ENCODE assay signal across 1 cellular context in the genomic region with DNA sequence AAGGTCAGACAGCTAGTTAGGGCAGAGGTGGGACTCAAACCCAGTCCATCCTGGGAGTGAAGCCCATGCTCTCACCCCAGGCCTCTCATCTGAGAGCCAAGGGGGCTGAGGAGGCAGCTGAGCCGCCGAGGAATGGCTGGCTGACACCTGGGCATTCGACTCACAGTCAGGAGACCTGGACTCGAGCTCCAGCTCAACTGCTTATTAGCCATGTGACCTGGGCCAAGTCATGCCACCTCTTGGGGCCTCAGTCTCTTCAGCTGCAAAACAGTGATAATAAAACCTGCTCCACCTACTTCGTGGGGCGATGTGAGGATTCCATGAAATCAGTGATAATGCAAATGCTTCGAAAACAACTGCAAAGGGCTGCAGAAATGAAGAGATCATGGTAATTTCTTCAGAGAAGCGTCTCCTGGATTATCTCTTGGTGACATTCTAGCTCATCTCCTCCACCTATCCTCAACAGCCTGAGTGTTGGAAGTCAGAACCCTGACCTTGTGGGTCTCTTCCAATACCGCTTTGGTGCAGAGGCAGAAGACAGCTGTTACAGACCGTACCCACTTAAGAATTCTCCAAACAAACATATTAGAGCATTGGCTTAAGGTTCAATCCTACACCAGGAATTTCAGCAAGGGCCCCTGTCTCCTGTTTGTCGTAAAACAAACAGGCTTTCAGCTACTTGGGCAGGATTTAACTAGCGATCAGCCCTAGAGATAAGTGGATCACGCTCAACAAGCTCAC.
TF ChIP-seq lines count a peak whose summit lies in the region.

No MANE protein-coding gene starts in this region.

TF ChIP-seq in K562, 482 proteins besides CTCF, POLR2A, EP300 and RAD21 (continued from another document and continues in another):
- TF ChIP-seq CHD2 (IDR thresholded peaks at IDR 0.05; ENCODE audit: low read depth, low read length), result no peak
- TF ChIP-seq RUNX1 (IDR thresholded peaks at IDR 0.05; ENCODE audit: low read depth), result no peak; the same call in 1 of the 2 replicates
- TF ChIP-seq TRIM28 (IDR thresholded peaks at IDR 0.05), result no peak
- no peak for TF ChIP-seq SIRT6 (IDR thresholded peaks at IDR 0.05; ENCODE audit: low read depth, low read length)
- TF ChIP-seq, protein P1, sequence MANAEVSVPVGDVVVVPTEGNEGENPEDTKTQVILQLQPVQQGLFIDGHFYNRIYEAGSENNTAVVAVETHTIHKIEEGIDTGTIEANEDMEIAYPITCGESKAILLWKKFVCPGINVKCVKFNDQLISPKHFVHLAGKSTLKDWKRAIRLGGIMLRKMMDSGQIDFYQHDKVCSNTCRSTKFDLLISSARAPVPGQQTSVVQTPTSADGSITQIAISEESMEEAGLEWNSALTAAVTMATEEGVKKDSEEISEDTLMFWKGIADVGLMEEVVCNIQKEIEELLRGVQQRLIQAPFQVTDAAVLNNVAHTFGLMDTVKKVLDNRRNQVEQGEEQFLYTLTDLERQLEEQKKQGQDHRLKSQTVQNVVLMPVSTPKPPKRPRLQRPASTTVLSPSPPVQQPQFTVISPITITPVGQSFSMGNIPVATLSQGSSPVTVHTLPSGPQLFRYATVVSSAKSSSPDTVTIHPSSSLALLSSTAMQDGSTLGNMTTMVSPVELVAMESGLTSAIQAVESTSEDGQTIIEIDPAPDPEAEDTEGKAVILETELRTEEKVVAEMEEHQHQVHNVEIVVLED (CRISPR knock-in tag; IDR thresholded peaks at IDR 0.05), result peak; percentile 17; the same call in 1 of the 2 replicates
- peak; percentile 90 for TF ChIP-seq BRD9 (IDR thresholded peaks at IDR 0.05; ENCODE audit: low read depth, partially characterized antibody)
- TF ChIP-seq, protein P2, sequence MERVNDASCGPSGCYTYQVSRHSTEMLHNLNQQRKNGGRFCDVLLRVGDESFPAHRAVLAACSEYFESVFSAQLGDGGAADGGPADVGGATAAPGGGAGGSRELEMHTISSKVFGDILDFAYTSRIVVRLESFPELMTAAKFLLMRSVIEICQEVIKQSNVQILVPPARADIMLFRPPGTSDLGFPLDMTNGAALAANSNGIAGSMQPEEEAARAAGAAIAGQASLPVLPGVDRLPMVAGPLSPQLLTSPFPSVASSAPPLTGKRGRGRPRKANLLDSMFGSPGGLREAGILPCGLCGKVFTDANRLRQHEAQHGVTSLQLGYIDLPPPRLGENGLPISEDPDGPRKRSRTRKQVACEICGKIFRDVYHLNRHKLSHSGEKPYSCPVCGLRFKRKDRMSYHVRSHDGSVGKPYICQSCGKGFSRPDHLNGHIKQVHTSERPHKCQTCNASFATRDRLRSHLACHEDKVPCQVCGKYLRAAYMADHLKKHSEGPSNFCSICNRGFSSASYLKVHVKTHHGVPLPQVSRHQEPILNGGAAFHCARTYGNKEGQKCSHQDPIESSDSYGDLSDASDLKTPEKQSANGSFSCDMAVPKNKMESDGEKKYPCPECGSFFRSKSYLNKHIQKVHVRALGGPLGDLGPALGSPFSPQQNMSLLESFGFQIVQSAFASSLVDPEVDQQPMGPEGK (CRISPR knock-in tag; IDR thresholded peaks at IDR 0.05; ENCODE audit: borderline replicate concordance), result no peak
- TF ChIP-seq, protein P3, sequence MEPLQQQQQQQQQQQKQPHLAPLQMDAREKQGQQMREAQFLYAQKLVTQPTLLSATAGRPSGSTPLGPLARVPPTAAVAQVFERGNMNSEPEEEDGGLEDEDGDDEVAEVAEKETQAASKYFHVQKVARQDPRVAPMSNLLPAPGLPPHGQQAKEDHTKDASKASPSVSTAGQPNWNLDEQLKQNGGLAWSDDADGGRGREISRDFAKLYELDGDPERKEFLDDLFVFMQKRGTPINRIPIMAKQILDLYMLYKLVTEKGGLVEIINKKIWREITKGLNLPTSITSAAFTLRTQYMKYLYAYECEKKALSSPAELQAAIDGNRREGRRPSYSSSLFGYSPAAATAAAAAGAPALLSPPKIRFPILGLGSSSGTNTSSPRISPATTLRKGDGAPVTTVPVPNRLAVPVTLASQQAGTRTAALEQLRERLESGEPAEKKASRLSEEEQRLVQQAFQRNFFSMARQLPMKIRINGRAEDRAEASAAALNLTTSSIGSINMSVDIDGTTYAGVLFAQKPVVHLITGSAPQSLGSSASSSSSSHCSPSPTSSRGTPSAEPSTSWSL (CRISPR knock-in tag; IDR thresholded peaks at IDR 0.05; ENCODE audit: borderline replicate concordance), result peak; percentile 57; the same call in 1 of the 2 replicates
- TF ChIP-seq ZNF23 (CRISPR knock-in tag; IDR thresholded peaks at IDR 0.05), result peak; percentile 61; the same call in 1 of the 2 replicates
- TF ChIP-seq SMARCC2 (IDR thresholded peaks at IDR 0.05; ENCODE audit: low read depth), result peak; percentile 51; the same call in 1 of the 2 replicates
- TF ChIP-seq MTA2 (IDR thresholded peaks at IDR 0.05; ENCODE audit: low read depth), result peak; percentile 81
- TF ChIP-seq ZEB2 (IDR thresholded peaks at IDR 0.05), result peak; percentile 89
- TF ChIP-seq, protein P4, sequence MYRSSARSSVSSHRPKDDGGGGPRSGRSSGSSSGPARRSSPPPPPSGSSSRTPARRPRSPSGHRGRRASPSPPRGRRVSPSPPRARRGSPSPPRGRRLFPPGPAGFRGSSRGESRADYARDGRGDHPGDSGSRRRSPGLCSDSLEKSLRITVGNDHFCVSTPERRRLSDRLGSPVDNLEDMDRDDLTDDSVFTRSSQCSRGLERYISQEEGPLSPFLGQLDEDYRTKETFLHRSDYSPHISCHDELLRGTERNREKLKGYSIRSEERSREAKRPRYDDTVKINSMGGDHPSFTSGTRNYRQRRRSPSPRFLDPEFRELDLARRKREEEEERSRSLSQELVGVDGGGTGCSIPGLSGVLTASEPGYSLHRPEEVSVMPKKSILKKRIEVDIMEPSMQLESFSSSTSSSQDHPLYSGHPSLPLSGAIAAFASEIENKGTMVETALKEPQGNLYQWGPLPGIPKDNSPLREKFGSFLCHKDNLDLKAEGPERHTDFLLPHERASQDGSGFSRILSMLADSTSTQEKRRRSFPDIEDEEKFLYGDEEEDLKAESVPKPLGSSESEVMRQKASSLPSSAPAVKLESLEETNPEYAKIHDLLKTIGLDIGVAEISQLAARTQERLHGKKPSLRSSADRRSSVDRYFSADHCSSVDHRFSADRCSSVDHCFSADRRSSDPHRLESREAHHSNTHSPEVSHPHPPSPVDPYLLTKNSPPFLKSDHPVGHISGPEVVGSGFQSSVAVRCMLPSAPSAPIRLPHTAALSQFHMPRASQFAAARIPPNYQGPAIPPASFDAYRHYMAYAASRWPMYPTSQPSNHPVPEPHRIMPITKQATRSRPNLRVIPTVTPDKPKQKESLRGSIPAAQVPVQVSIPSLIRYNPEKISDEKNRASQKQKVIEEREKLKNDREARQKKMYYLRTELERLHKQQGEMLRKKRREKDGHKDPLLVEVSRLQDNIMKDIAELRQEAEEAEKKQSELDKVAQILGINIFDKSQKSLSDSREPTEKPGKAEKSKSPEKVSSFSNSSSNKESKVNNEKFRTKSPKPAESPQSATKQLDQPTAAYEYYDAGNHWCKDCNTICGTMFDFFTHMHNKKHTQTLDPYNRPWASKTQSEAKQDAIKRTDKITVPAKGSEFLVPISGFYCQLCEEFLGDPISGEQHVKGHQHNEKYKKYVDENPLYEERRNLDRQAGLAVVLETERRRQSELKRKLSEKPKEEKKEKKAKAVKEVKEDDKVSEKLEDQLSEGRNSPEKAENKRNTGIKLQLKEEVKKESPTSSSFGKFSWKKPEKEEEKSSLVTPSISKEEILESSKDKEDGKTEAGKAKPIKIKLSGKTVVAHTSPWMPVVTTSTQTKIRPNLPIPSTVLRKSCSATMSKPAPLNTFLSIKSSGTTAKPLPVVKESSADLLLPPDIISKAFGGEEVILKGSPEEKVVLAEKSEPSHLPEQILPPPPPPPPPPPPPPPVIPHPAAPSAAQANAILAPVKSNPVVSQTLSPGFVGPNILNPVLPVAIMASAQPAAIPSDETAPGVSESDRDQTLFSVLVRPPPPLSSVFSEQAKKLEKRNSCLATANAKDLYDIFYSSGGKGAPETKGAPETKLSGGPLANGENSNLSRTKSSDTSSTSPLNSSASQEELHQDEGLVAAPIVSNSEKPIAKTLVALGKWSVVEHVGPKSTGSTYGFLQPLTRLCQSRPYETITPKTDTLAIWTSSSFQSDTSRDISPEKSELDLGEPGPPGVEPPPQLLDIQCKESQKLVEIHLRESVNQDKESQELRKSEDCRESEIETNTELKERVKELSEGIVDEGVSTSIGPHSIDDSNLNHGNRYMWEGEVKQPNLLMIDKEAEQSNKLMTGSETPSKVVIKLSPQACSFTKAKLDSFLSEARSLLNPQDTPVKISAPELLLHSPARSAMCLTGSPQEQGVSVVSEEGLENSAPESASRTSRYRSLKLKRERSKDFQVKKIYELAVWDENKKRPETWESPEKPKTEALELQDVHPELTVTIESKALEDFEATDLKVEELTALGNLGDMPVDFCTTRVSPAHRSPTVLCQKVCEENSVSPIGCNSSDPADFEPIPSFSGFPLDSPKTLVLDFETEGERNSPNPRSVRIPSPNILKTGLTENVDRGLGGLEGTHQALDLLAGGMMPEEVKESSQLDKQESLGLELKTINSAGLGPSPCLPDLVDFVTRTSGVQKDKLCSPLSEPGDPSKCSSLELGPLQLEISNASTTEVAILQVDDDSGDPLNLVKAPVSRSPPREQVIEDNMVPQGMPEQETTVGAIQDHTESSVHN (IDR thresholded peaks at IDR 0.05; ENCODE audit: borderline replicate concordance in 1 of 2, low read depth in 1 of 2), result no peak
- no peak for TF ChIP-seq HNRNPLL (IDR thresholded peaks at IDR 0.05; ENCODE audit: low read depth, low read length, poor library complexity, severe bottlenecking)
- no peak for TF ChIP-seq HIVEP1 (CRISPR knock-in tag; IDR thresholded peaks at IDR 0.05)
- TF ChIP-seq CEBPB (tag; IDR thresholded peaks at IDR 0.05), result no peak
- TF ChIP-seq ETV6 (IDR thresholded peaks at IDR 0.05; ENCODE audit: borderline replicate concordance in 1 of 2, low read depth in 2 of 2, low read length in 1 of 2), result no peak
- TF ChIP-seq ETV6 (CRISPR knock-in tag; IDR thresholded peaks at IDR 0.05; ENCODE audit: borderline replicate concordance), result no peak
- TF ChIP-seq, protein P5, sequence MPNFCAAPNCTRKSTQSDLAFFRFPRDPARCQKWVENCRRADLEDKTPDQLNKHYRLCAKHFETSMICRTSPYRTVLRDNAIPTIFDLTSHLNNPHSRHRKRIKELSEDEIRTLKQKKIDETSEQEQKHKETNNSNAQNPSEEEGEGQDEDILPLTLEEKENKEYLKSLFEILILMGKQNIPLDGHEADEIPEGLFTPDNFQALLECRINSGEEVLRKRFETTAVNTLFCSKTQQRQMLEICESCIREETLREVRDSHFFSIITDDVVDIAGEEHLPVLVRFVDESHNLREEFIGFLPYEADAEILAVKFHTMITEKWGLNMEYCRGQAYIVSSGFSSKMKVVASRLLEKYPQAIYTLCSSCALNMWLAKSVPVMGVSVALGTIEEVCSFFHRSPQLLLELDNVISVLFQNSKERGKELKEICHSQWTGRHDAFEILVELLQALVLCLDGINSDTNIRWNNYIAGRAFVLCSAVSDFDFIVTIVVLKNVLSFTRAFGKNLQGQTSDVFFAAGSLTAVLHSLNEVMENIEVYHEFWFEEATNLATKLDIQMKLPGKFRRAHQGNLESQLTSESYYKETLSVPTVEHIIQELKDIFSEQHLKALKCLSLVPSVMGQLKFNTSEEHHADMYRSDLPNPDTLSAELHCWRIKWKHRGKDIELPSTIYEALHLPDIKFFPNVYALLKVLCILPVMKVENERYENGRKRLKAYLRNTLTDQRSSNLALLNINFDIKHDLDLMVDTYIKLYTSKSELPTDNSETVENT (CRISPR knock-in tag; IDR thresholded peaks at IDR 0.05), result no peak
- TF ChIP-seq, protein P6, sequence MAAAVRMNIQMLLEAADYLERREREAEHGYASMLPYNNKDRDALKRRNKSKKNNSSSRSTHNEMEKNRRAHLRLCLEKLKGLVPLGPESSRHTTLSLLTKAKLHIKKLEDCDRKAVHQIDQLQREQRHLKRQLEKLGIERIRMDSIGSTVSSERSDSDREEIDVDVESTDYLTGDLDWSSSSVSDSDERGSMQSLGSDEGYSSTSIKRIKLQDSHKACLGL (CRISPR knock-in tag; IDR thresholded peaks at IDR 0.05; ENCODE audit: borderline replicate concordance, poor library complexity, severe bottlenecking), result no peak
- TF ChIP-seq ZNF668 (CRISPR knock-in tag; IDR thresholded peaks at IDR 0.05), result no peak
- TF ChIP-seq, protein P7, sequence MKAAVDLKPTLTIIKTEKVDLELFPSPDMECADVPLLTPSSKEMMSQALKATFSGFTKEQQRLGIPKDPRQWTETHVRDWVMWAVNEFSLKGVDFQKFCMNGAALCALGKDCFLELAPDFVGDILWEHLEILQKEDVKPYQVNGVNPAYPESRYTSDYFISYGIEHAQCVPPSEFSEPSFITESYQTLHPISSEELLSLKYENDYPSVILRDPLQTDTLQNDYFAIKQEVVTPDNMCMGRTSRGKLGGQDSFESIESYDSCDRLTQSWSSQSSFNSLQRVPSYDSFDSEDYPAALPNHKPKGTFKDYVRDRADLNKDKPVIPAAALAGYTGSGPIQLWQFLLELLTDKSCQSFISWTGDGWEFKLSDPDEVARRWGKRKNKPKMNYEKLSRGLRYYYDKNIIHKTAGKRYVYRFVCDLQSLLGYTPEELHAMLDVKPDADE (conservative IDR thresholded peaks at IDR 0.05; ENCODE audit: control insufficient read depth, low read depth, low read length), result no peak
- peak; percentile 85 for TF ChIP-seq DPF2 (IDR thresholded peaks at IDR 0.05)
- TF ChIP-seq SREBF1 (IDR thresholded peaks at IDR 0.05; ENCODE audit: borderline replicate concordance, low read depth, low read length), result peak; percentile 41; the same call in 1 of the 2 replicates
- TF ChIP-seq NFATC3 (IDR thresholded peaks at IDR 0.05), result 0 out of 2 replicates have a peak, but pooled peaks have one; percentile 75
- TF ChIP-seq, protein P8, sequence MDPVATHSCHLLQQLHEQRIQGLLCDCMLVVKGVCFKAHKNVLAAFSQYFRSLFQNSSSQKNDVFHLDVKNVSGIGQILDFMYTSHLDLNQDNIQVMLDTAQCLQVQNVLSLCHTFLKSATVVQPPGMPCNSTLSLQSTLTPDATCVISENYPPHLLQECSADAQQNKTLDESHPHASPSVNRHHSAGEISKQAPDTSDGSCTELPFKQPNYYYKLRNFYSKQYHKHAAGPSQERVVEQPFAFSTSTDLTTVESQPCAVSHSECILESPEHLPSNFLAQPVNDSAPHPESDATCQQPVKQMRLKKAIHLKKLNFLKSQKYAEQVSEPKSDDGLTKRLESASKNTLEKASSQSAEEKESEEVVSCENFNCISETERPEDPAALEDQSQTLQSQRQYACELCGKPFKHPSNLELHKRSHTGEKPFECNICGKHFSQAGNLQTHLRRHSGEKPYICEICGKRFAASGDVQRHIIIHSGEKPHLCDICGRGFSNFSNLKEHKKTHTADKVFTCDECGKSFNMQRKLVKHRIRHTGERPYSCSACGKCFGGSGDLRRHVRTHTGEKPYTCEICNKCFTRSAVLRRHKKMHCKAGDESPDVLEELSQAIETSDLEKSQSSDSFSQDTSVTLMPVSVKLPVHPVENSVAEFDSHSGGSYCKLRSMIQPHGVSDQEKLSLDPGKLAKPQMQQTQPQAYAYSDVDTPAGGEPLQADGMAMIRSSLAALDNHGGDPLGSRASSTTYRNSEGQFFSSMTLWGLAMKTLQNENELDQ (CRISPR knock-in tag; IDR thresholded peaks at IDR 0.05; ENCODE audit: borderline replicate concordance), result no peak
- 0 out of 2 replicates have a peak, but pooled peaks have one; percentile 76 for TF ChIP-seq ZNF212 (CRISPR knock-in tag; IDR thresholded peaks at IDR 0.05)
- TF ChIP-seq ZBTB17 (CRISPR knock-in tag; IDR thresholded peaks at IDR 0.05), result peak; percentile 69
- no peak for TF ChIP-seq ILK (tag; IDR thresholded peaks at IDR 0.05; ENCODE audit: borderline replicate concordance, low read depth)
- peak; percentile 53; the same call in 1 of the 2 replicates for TF ChIP-seq LEF1 (IDR thresholded peaks at IDR 0.05)
